ENCODE assay signal across 30 cellular contexts in genomic region chr6:109632405-109632804, GRCh38.
"Had no signal": no experiment of that assay in that cellular context is flagged by ENCODE, and none has a peak within 500 bp of the region (broad histone marks: within the 10 kb centered on the region; RNA-seq: fewer than 3 reads in every experiment).

No MANE protein-coding gene starts in this region.

- DNase-seq: activated CD4-positive, alpha-beta memory T cell treated with anti-CD3 and anti-CD28 coated beads for 36 hours; activated CD4-positive, alpha-beta T cell treated with anti-CD3 and anti-CD28 coated beads, Interleukin-2, amount 10 ng/mL, durations not matched to agents 24 days and 14 days; activated CD4-positive, CD25-positive, alpha-beta regulatory T cell; activated CD4-positive, CD25-positive, alpha-beta regulatory T cell treated with anti-CD3 and anti-CD28 coated beads, Interleukin-2, amount 50 U/mL, for 72 hours; activated CD8-positive, alpha-beta memory T cell treated with anti-CD3 and anti-CD28 coated beads, Interleukin-2, amount 10 ng/mL, durations not matched to agents 7 days and 5 days; activated CD8-positive, alpha-beta memory T cell treated with anti-CD3 and anti-CD28 coated beads, Interleukin-2, amount 50 U/mL, for 48 hours; activated CD8-positive, alpha-beta T cell treated with anti-CD3 and anti-CD28 coated beads, Interleukin-2, amount 10 ng/mL, durations not matched to agents 7 days and 5 days; activated gamma-delta T cell; activated naive CD4-positive, alpha-beta T cell; activated naive CD4-positive, alpha-beta T cell treated with anti-CD3 and anti-CD28 coated beads, Interleukin-2, amount 50 U/mL, for 16 hours; activated naive CD8-positive, alpha-beta T cell treated with anti-CD3 and anti-CD28 coated beads, Interleukin-2, amount 10 ng/mL, durations not matched to agents 7 days and 5 days; activated T-cell treated with anti-CD3 and anti-CD28 coated beads for 4 hours; activated T-cell treated with anti-CD3 and anti-CD28 coated beads, Interleukin-2, amount 50 U/mL, for 24 hours; amniotic stem cell; anterior cingulate cortex; brain microvascular endothelial cell; dorsolateral prefrontal cortex; effector memory CD4-positive, alpha-beta T cell; endodermal cell; foreskin fibroblast; head of caudate nucleus; hippocampal formation; T-helper 17 cell; T1000 had no signal

- ATAC-seq: activated CD4-positive, alpha-beta T cell treated with anti-CD3 and anti-CD28 coated beads for 36 hours; activated CD8-positive, alpha-beta memory T cell treated with anti-CD3 and anti-CD28 coated beads, Interleukin-2, amount 10 ng/mL, durations not matched to agents 7 days and 5 days; activated CD8-positive, alpha-beta T cell treated with anti-CD3 and anti-CD28 coated beads, Interleukin-2, amount 10 ng/mL, durations not matched to agents 7 days and 5 days; esophagus mucosa; T-helper 17 cell had no signal

- H3K36me3 ChIP-seq: brain microvascular endothelial cell had no signal

- H3K4me3 ChIP-seq: coronary artery, dorsolateral prefrontal cortex had no signal

- FAIRE-seq: astrocyte, bronchial epithelial cell, frontal cortex had no signal

- H3K27ac ChIP-seq: brain microvascular endothelial cell, coronary artery, dorsolateral prefrontal cortex had no signal
